21 cellular contexts compared by ENCODE assay signal in genomic region chr12:22435583-22435982, GRCh38.
"Had no signal": no experiment of that assay in that cellular context is flagged by ENCODE, and none has a peak within 500 bp of the region (broad histone marks: within the 10 kb centered on the region; RNA-seq: fewer than 3 reads in every experiment).

No MANE protein-coding gene starts in this region.

- H3K27me3 ChIP-seq: SJSA1 had no signal

- H3K27ac ChIP-seq: SJSA1, SK-N-MC had no signal

- H3K4me1 ChIP-seq: SJSA1 had no signal

- H3K9me3 ChIP-seq: SJSA1 had no signal

- DNase-seq: IMR-90, KG1, MM.1S, NCI-H1092 treated with DMSO at 0.1 percent for 48 hours, NCI-H1436, NCI-H187, NCI-H2029, NCI-H2081 treated with DMSO at 0.1 percent for 48 hours, NCI-H2171, NCI-H226, NCI-H446, NCI-H510A, NCI-H524 treated with DMSO at 0.1 percent for 48 hours, NCI-H69, NCI-H774, Right ventricle myocardium superior, RPMI8226, SIG-M5 had no signal

- H3K36me3 ChIP-seq: SJSA1 had no signal

- H3K4me3 ChIP-seq: SJSA1, SK-N-MC had no signal

- FAIRE-seq: RCC 7860 had no signal
